Comparison of ENCODE assay signal across 7 cellular contexts in genomic region chr1:201408176-201408814, GRCh38. TPM values are rescaled to one million over a fixed set of nuclear protein-coding genes. Genes with fewer than 3 reads are reported as not detected.
A peak's percentile ranks its signal among the peaks of the same experiment; 100 is the strongest.
DNase-seq lines count a peak whose midpoint lies in the region; ATAC-seq and TF ChIP-seq lines count a peak whose summit lies in the region.

No MANE protein-coding gene starts in this region.

- intact Hi-C loops in heart right ventricle (cut with DNase I): loop anchor here in 9 of 10 donors (2.0 to 10.0 kb wide), 8 partner anchors 53 to 156 kb away; no protein-coding TSS in a partner anchor

- 26 to 29% methylated on average over 11 of the region's 11 CpGs for WGBS in heart right ventricle, 2 donors

- DNase-seq in NB4 (ENCODE audit: low read depth): peak; percentile 64
- peak; percentile 89 for DNase-seq in adipocyte (ENCODE audit: low read depth)
- DNase-seq in heart right ventricle: peak; percentile 80 to 82
- peak; percentile 62 for DNase-seq in renal cortical epithelial cell (ENCODE audit: low read depth)
- no peak for DNase-seq in OCI-M2 (lab: John Stamatoyannopoulos, UW; ENCODE audit: unreplicated experiment)

- no peaks in the 10 kb centered on the region for H3K9me2 ChIP-seq in SU-DHL-6 (replicated peaks; ENCODE audit: insufficient read depth, low read length)

- no peak overlapping the region for H3K9ac ChIP-seq in SU-DHL-6 (ENCODE audit: low read length)
- H3K9ac ChIP-seq in adipocyte (ENCODE audit: low read length): no peak overlapping the region

- H3K4me3 ChIP-seq in GM12875 (ENCODE audit: low read depth, low read length): no peak overlapping the region
- H3K4me3 ChIP-seq in NB4 (ENCODE audit: low read depth, low read length): no peak overlapping the region
- no peak overlapping the region for H3K4me3 ChIP-seq in SU-DHL-6 (ENCODE audit: insufficient read depth, low read length, poor library complexity, severe bottlenecking)
- H3K4me3 ChIP-seq in adipocyte (ENCODE audit: low read length): no peak overlapping the region
- H3K4me3 ChIP-seq in heart right ventricle: no peak overlapping the region

- H3K27me3 ChIP-seq in SU-DHL-6 (ENCODE audit: low read length) (no peaks in the 10 kb centered on the region), adipocyte (replicated peaks; ENCODE audit: control insufficient read depth, insufficient read depth, low read length) (peaks cover 53% of the 10 kb centered on the region), heart right ventricle (no peaks in the 10 kb centered on the region)

- H3F3A ChIP-seq in SU-DHL-6 (ENCODE audit: insufficient read depth): no peaks in the 10 kb centered on the region

- no peak overlapping the region for H3K27ac ChIP-seq in SU-DHL-6 (ENCODE audit: low read depth, low read length)
- H3K27ac ChIP-seq in heart right ventricle: no peak overlapping the region

- TF ChIP-seq CTCF in GM12875 (IDR thresholded peaks at IDR 0.05; ENCODE audit: borderline replicate concordance, insufficient read depth, low read depth, low read length): peak; percentile 99
- TF ChIP-seq CTCF in NB4 (IDR thresholded peaks at IDR 0.05; ENCODE audit: low read depth, low read length): peak; percentile 92
- TF ChIP-seq CTCF in SU-DHL-6 (IDR thresholded peaks at IDR 0.05; ENCODE audit: insufficient read depth, low read length, poor library complexity, severe bottlenecking): peak; percentile 71
- TF ChIP-seq CTCF in heart right ventricle (IDR thresholded peaks at IDR 0.05): peak; percentile 89 to 97 (median 94)

- H3K9me3 ChIP-seq in SU-DHL-6 (ENCODE audit: insufficient read depth, low read length) (no peaks in the 10 kb centered on the region), adipocyte (ENCODE audit: control insufficient read depth, low read length) (no peaks in the 10 kb centered on the region), heart right ventricle (no peaks in the 10 kb centered on the region)

- no peaks in the 10 kb centered on the region for H3K79me2 ChIP-seq in SU-DHL-6 (ENCODE audit: insufficient read depth, low read length)

- H4K20me1 ChIP-seq in SU-DHL-6 (ENCODE audit: low read depth, low read length): no peaks in the 10 kb centered on the region

- TF ChIP-seq POLR2A in NB4 (IDR thresholded peaks at IDR 0.05; ENCODE audit: extremely low read depth, insufficient read length): no peak

- H3K36me3 ChIP-seq in SU-DHL-6 (ENCODE audit: low read length): no peaks in the 10 kb centered on the region
- H3K36me3 ChIP-seq in adipocyte (ENCODE audit: control insufficient read depth, insufficient read depth, low read length, severe bottlenecking): no peaks in the 10 kb centered on the region
- H3K36me3 ChIP-seq in heart right ventricle: no peaks in the 10 kb centered on the region

- H2AFZ ChIP-seq in SU-DHL-6 (ENCODE audit: low read depth, low read length, severe bottlenecking): no peak overlapping the region

- peak; percentile 73 to 90 (median 86) for ATAC-seq in heart right ventricle

- no peaks in the 10 kb centered on the region for H3K4me1 ChIP-seq in adipocyte (ENCODE audit: control insufficient read depth, insufficient read depth, low read length)
- peaks cover 0 to 23% (median 3%) of the 10 kb centered on the region in 9 donors for H3K4me1 ChIP-seq in heart right ventricle

- no peak overlapping the region for H3K4me2 ChIP-seq in SU-DHL-6 (ENCODE audit: low read depth, low read length, poor library complexity, severe bottlenecking)

RNA-seq across cellular contexts. Expression of gene LAD1, which starts 9.2 kb away (rescaled TPM):
- total RNA-seq in heart right ventricle (10 to 100 TPM in 1 of 10 donors, 1 to 10 TPM in 8, under 1 TPM in 1; 0.85 to 12.9 (median 2.9) TPM), renal cortical epithelial cell (51.6 and 68.6 TPM in 2 replicates)
- polyA plus RNA-seq in heart right ventricle: 10 to 100 TPM in 1 of 2 donors, 1 to 10 TPM in 1; 2.6 to 42.2 TPM

RNA-seq across cellular contexts. Expression of gene TNNI1, which starts 13.2 kb away (rescaled TPM):
- total RNA-seq in heart right ventricle (100 to 1,000 TPM in 1 of 10 donors, 10 to 100 TPM in 7, 1 to 10 TPM in 2; 1.2 to 166 (median 26.1) TPM), renal cortical epithelial cell (under 0.01 TPM in 1 of 2 replicates, not detected in the other)
- polyA plus RNA-seq in heart right ventricle: 10 to 100 TPM; 20.8 to 48.0 TPM

RNA-seq across cellular contexts. Expression of gene TNNT2, which starts 30.8 kb away (rescaled TPM):
- over 10,000 TPM in 1 of 10 donors, 1,000 to 10,000 TPM in 9; 5,905 to 10,183 (median 7,503) TPM for total RNA-seq in heart right ventricle
- over 10,000 TPM; 10,337 to 31,279 TPM for polyA plus RNA-seq in heart right ventricle
- total RNA-seq in renal cortical epithelial cell: 0.25 and 0.69 TPM in 2 replicates

Comparison
In these comparisons a context has a peak if more than half of its experiments do, and no peak if none do; other contexts are left out.
1. RNA of gene TNNT2, which starts 30.8 kb away (total RNA-seq): 5,905 to 10,183 TPM in heart right ventricle; 0.25 to 0.69 TPM in renal cortical epithelial cell; every median in the first group is over 1,000 times any median in the second.
2. Peak in every context shown above with its lines, with median percentiles within 50 percentile points of each other: CTCF ChIP-seq.